In genomic region chr3:129034650-129035049, GRCh38 we compare ENCODE assay signal across 21 cellular contexts. TPM values are rescaled to one million over a fixed set of nuclear protein-coding genes. Genes with fewer than 3 reads are reported as not detected.
DNase-seq lines count a peak whose midpoint lies in the region; ATAC-seq and TF ChIP-seq lines count a peak whose summit lies in the region.
"Had no signal": no experiment of that assay in that cellular context is flagged by ENCODE, and none has a peak within 500 bp of the region (broad histone marks: within the 10 kb centered on the region; RNA-seq: fewer than 3 reads in every experiment).

No MANE protein-coding gene starts in this region.

- H3K4me1 ChIP-seq in HEK293 (ENCODE audit: control insufficient read depth, insufficient read depth, low read length) (no peaks in the 10 kb centered on the region), Peyer's patch (no peaks in the 10 kb centered on the region)
- H3K4me1 ChIP-seq: Caco-2 had no signal

- H3K9me3 Mint-ChIP-seq in activated naive CD4-positive, alpha-beta T cell treated with anti-CD3 and anti-CD28 coated beads, Interleukin-2, amount 10 ng/mL, durations not matched to agents 7 days and 5 days: no peaks in the 10 kb centered on the region
- H3K9me3 Mint-ChIP-seq: activated T-cell treated with anti-CD3 and anti-CD28 coated beads, Interleukin-2, amount 50 U/mL, for 4 hours; HFFc6 had no signal

- TF ChIP-seq CTCF in HEK293 (tag by site-specific recombination; IDR thresholded peaks at IDR 0.05) (no peak), Peyer's patch (IDR thresholded peaks at IDR 0.05) (no peak), foreskin fibroblast (IDR thresholded peaks at IDR 0.05; ENCODE audit: low read depth, low read length) (no peak)

- peak; percentile 37 for ATAC-seq in left colon
- ATAC-seq in GM18519 (IDR thresholded peaks at IDR 0.05; ENCODE audit: low FRiP score, unreplicated experiment): no peak
- ATAC-seq: sciatic nerve had no signal

- no peak for TF ChIP-seq POLR2A in Peyer's patch (IDR thresholded peaks at IDR 0.05)

- no peaks in the 10 kb centered on the region for H3K36me3 Mint-ChIP-seq in activated naive CD4-positive, alpha-beta T cell treated with anti-CD3 and anti-CD28 coated beads, Interleukin-2, amount 10 ng/mL, durations not matched to agents 7 days and 5 days

- H3K4me3 ChIP-seq in HEK293 (ENCODE audit: low read depth, low read length): no peak overlapping the region
- no peak overlapping the region for H3K4me3 ChIP-seq in Peyer's patch
- no peak overlapping the region for H3K4me3 ChIP-seq in foreskin fibroblast (ENCODE audit: low read depth in 1 of 2, low read length in 2 of 2)

- H3K27ac Mint-ChIP-seq in activated naive CD4-positive, alpha-beta T cell treated with anti-CD3 and anti-CD28 coated beads, Interleukin-2, amount 10 ng/mL, durations not matched to agents 7 days and 5 days: no peak overlapping the region
- H3K27ac Mint-ChIP-seq: HFFc6 had no signal

- H3K4me3 Mint-ChIP-seq in activated naive CD4-positive, alpha-beta T cell treated with anti-CD3 and anti-CD28 coated beads, Interleukin-2, amount 10 ng/mL, durations not matched to agents 7 days and 5 days: no peak overlapping the region
- H3K4me3 Mint-ChIP-seq: activated T-cell treated with anti-CD3 and anti-CD28 coated beads, Interleukin-2, amount 50 U/mL, for 4 hours; HFFc6 had no signal

- no peaks in the 10 kb centered on the region for H3K27me3 ChIP-seq in Peyer's patch

- no peaks in the 10 kb centered on the region for H3K36me3 ChIP-seq in HEK293 (ENCODE audit: control insufficient read depth in 2 of 2, insufficient read depth in 1 of 2, low read length in 2 of 2)
- no peaks in the 10 kb centered on the region for H3K36me3 ChIP-seq in Peyer's patch

- CTCF ChIA-PET in activated naive CD4-positive, alpha-beta T cell treated with anti-CD3 and anti-CD28 coated beads, Interleukin-2, amount 10 ng/mL, durations not matched to agents 7 days and 5 days (lab: Charles Lee): no interaction called here
- CTCF ChIA-PET in HEK293 (lab: Yijun Ruan, JAX): interaction anchor here (1.0 kb wide), 1 partner anchor 64 kb away, joined by 7 read pairs; no protein-coding TSS in a partner anchor

- intact Hi-C loops in left colon (cut with DNase I, micrococcal nuclease): no loop called here

- POLR2A ChIA-PET in HEK293 (lab: Yijun Ruan, JAX): no interaction called here

- DNase-seq in activated naive CD4-positive, alpha-beta T cell treated with anti-CD3 and anti-CD28 coated beads, Interleukin-2, amount 10 ng/mL, durations not matched to agents 7 days and 5 days: peak; percentile 37
- no peak for DNase-seq in activated naive CD4-positive, alpha-beta T cell treated with anti-CD3 and anti-CD28 coated beads, Interleukin-2, amount 50 U/mL, for 16 hours
- DNase-seq in SW480 (ENCODE audit: low spot score) (peak; percentile 25), left colon (no peak), Peyer's patch (no peak), foreskin fibroblast (no peak)
- DNase-seq: activated CD4-positive, alpha-beta T cell treated with anti-CD3 and anti-CD28 coated beads, Interleukin-2, amount 50 U/mL, for 1 hour; activated T-cell treated with anti-CD3 and anti-CD28 coated beads, Interleukin-2, amount 50 U/mL, for 4 hours; Caco-2; caudate nucleus; effector CD8-positive, alpha-beta T cell; HFFc6; KG1; NCI-H1417; substantia nigra; T-helper 9 cell had no signal

- H3K4me1 Mint-ChIP-seq in activated naive CD4-positive, alpha-beta T cell treated with anti-CD3 and anti-CD28 coated beads, Interleukin-2, amount 10 ng/mL, durations not matched to agents 7 days and 5 days: peaks cover 18% of the 10 kb centered on the region

- H3K27ac ChIP-seq in HEK293 (ENCODE audit: extremely low read depth, low read depth, low read length) (no peak overlapping the region), Peyer's patch (no peak overlapping the region)

- no peaks in the 10 kb centered on the region for H3K9me3 ChIP-seq in HEK293 (ENCODE audit: control insufficient read depth, insufficient read depth, low read depth, low read length)
- no peaks in the 10 kb centered on the region for H3K9me3 ChIP-seq in Peyer's patch
- H3K9me3 ChIP-seq: Caco-2 had no signal

- peaks cover 46% of the 10 kb centered on the region for H3K27me3 Mint-ChIP-seq in activated naive CD4-positive, alpha-beta T cell treated with anti-CD3 and anti-CD28 coated beads, Interleukin-2, amount 10 ng/mL, durations not matched to agents 7 days and 5 days

TF ChIP-seq in HEK293, 187 proteins besides CTCF, POLR2A, EP300 and RAD21:
- TF ChIP-seq SP2 (tag by site-specific recombination; IDR thresholded peaks at IDR 0.05) (peak; percentile 18), ZBTB6 (tag by site-specific recombination; IDR thresholded peaks at IDR 0.05) (no peak)

RNA-seq across cellular contexts. Expression of gene GP9, which starts 25.9 kb away (rescaled TPM):
- total RNA-seq in left colon (under 1 TPM; 0.39 to 0.55 TPM), Peyer's patch (not detected)
- total RNA-seq: activated T-cell treated with anti-CD3 and anti-CD28 coated beads, Interleukin-2, amount 50 U/mL, for 4 hours; Caco-2; HFFc6; omental fat pad; Right ventricle myocardium superior had no signal

RNA-seq across cellular contexts. Expression of gene EFCC1, which starts 33.5 kb away (rescaled TPM):
- total RNA-seq in left colon (1 to 10 TPM; 1.7 to 3.7 TPM), Peyer's patch (10 to 100 TPM in 1 of 4 donors, 1 to 10 TPM in 3; 3.3 to 40.4 (median 4.0) TPM)
- total RNA-seq: HFFc6 had no signal

RNA-seq across cellular contexts. Expression of gene CFAP92, which starts 40.8 kb away (rescaled TPM):
- total RNA-seq in left colon (1 to 10 TPM; 2.1 to 2.9 TPM), Peyer's patch (1 to 10 TPM in 3 of 4 donors, not detected in 1; 1.5 to 2.4 (median 1.7) TPM)
- total RNA-seq: HFFc6, Right ventricle myocardium superior had no signal

Comparison
In these comparisons a context has a peak if more than half of its experiments do, and no peak if none do; other contexts are left out.
1. DNase-seq: peak in activated naive CD4-positive, alpha-beta T cell treated with anti-CD3 and anti-CD28 coated beads, Interleukin-2, amount 10 ng/mL, durations not matched to agents 7 days and 5 days (single experiment) and SW480 (single experiment); none in activated naive CD4-positive, alpha-beta T cell treated with anti-CD3 and anti-CD28 coated beads, Interleukin-2, amount 50 U/mL, for 16 hours (single experiment), left colon (0 of 2), Peyer's patch (0 of 3) and foreskin fibroblast (0 of 2).